ENCODE assay signal across 24 cellular contexts in genomic region chr6:144295981-144296767, GRCh38. TPM values are rescaled to one million over a fixed set of nuclear protein-coding genes. Genes with fewer than 3 reads are reported as not detected.
DNase-seq lines count a peak whose midpoint lies in the region; ATAC-seq and TF ChIP-seq lines count a peak whose summit lies in the region.
"Had no signal": no experiment of that assay in that cellular context is flagged by ENCODE, and none has a peak within 500 bp of the region (broad histone marks: within the 10 kb centered on the region; RNA-seq: fewer than 3 reads in every experiment).

No MANE protein-coding gene starts in this region.

- H3K27ac Mint-ChIP-seq in progenitor cell of endocrine pancreas: peak overlapping the region; percentile 93
- no peak overlapping the region for H3K27ac Mint-ChIP-seq in activated naive CD8-positive, alpha-beta T cell treated with anti-CD3 and anti-CD28 coated beads, Interleukin-2, amount 50 U/mL, for 24 hours
- H3K27ac Mint-ChIP-seq: activated naive CD8-positive, alpha-beta T cell treated with anti-CD3 and anti-CD28 coated beads for 36 hours had no signal

- intact Hi-C loops in heart right ventricle (cut with DNase I): loop anchor here in 2 of 10 donors (10.0 kb wide), 2 partner anchors 139 to 179 kb away; no protein-coding TSS in a partner anchor
- intact Hi-C loops in right cardiac atrium (cut with DNase I): no loop called here

- H3K27ac ChIP-seq in heart right ventricle: peak overlapping the region in 8 of 10 donors; percentile 41 to 80 (median 68)
- H3K27ac ChIP-seq in right cardiac atrium (ENCODE audit: low read length): no peak overlapping the region
- H3K27ac ChIP-seq: brain microvascular endothelial cell, epithelial cell of prostate, foreskin keratinocyte, PC-9 had no signal

- H3K4me3 ChIP-seq in heart right ventricle (no peak overlapping the region), right cardiac atrium (ENCODE audit: low read length) (no peak overlapping the region)
- H3K4me3 ChIP-seq: PC-9, SJSA1 had no signal

- H3K36me3 Mint-ChIP-seq in progenitor cell of endocrine pancreas (ENCODE audit: insufficient read depth): peaks cover 34% of the 10 kb centered on the region
- peaks cover 4% of the 10 kb centered on the region for H3K36me3 Mint-ChIP-seq in activated naive CD8-positive, alpha-beta T cell treated with anti-CD3 and anti-CD28 coated beads, Interleukin-2, amount 50 U/mL, for 24 hours (ENCODE audit: low read depth)

- no peak for DNase-seq in heart right ventricle
- DNase-seq in right cardiac atrium: no peak
- no peak for DNase-seq in left lobe of liver (ENCODE audit: low spot score)
- no peak for DNase-seq in progenitor cell of endocrine pancreas (ENCODE audit: low spot score, unreplicated experiment)
- no peak for DNase-seq in GM13977 (ENCODE audit: low spot score)
- DNase-seq in 8988T: no peak
- DNase-seq in activated naive CD8-positive, alpha-beta T cell treated with anti-CD3 and anti-CD28 coated beads, Interleukin-2, amount 50 U/mL, for 24 hours: no peak
- DNase-seq: activated CD8-positive, alpha-beta memory T cell treated with anti-CD3 and anti-CD28 coated beads for 24 hours; activated naive CD8-positive, alpha-beta T cell treated with anti-CD3 and anti-CD28 coated beads for 36 hours; brain microvascular endothelial cell; dermis blood vessel endothelial cell; foreskin keratinocyte; GDM1; H7; NCI-H1694 treated with DMSO at 0.1 percent for 48 hours; NCI-H2227 treated with DMSO at 0.1 percent for 48 hours; nucleus accumbens; PC-9; stimulated activated naive CD8-positive, alpha-beta T cell treated with anti-CD3 and anti-CD28 coated beads, Interleukin-15, Interleukin-2, amounts not matched to agents 100 U/mL and 50 U/mL, for 24 hours had no signal

- H3K9me3 Mint-ChIP-seq in progenitor cell of endocrine pancreas (ENCODE audit: low read depth): peaks cover 7% of the 10 kb centered on the region
- peaks cover 8% of the 10 kb centered on the region for H3K9me3 Mint-ChIP-seq in activated naive CD8-positive, alpha-beta T cell treated with anti-CD3 and anti-CD28 coated beads, Interleukin-2, amount 50 U/mL, for 24 hours

- ATAC-seq in heart right ventricle (peak in 1 of 8 donors; percentile 55), right cardiac atrium (no peak), left lobe of liver (peak; percentile 55), HG03469 (IDR thresholded peaks at IDR 0.05; ENCODE audit: unreplicated experiment) (no peak)
- ATAC-seq in activated naive CD8-positive, alpha-beta T cell treated with anti-CD3 and anti-CD28 coated beads, Interleukin-2, amount 50 U/mL, for 24 hours: no peak
- ATAC-seq: activated CD4-positive, CD25-positive, alpha-beta regulatory T cell treated with anti-CD3 and anti-CD28 coated beads, Interleukin-2, amount 50 U/mL, for 24 hours; foreskin keratinocyte; stimulated activated naive CD8-positive, alpha-beta T cell treated with anti-CD3 and anti-CD28 coated beads, Interleukin-15, Interleukin-2, amounts not matched to agents 100 U/mL and 50 U/mL, for 24 hours had no signal

- H3K4me1 ChIP-seq in heart right ventricle: peaks cover 3 to 74% (median 47%) of the 10 kb centered on the region in 9 donors
- H3K4me1 ChIP-seq in right cardiac atrium (ENCODE audit: control insufficient read depth, insufficient read depth, low read length): peaks cover 6% of the 10 kb centered on the region

- peaks cover 34% of the 10 kb centered on the region for H3K4me1 Mint-ChIP-seq in progenitor cell of endocrine pancreas (ENCODE audit: low read depth)
- peaks cover 12% of the 10 kb centered on the region for H3K4me1 Mint-ChIP-seq in activated naive CD8-positive, alpha-beta T cell treated with anti-CD3 and anti-CD28 coated beads, Interleukin-2, amount 50 U/mL, for 24 hours

- TF ChIP-seq CTCF in heart right ventricle (IDR thresholded peaks at IDR 0.05): no peak
- no peak for TF ChIP-seq CTCF in progenitor cell of endocrine pancreas (IDR thresholded peaks at IDR 0.05; ENCODE audit: unreplicated experiment)
- TF ChIP-seq CTCF in GM13977 (IDR thresholded peaks at IDR 0.05; ENCODE audit: extremely low read depth, insufficient read depth, missing control alignments): no peak

- no peak overlapping the region for H3K4me3 Mint-ChIP-seq in progenitor cell of endocrine pancreas (ENCODE audit: low read depth)
- no peak overlapping the region for H3K4me3 Mint-ChIP-seq in activated naive CD8-positive, alpha-beta T cell treated with anti-CD3 and anti-CD28 coated beads, Interleukin-2, amount 50 U/mL, for 24 hours
- H3K4me3 Mint-ChIP-seq: activated naive CD8-positive, alpha-beta T cell treated with anti-CD3 and anti-CD28 coated beads for 36 hours; CD14-positive monocyte had no signal

- peaks cover 0 to 49% (median 5%) of the 10 kb centered on the region in 9 donors for H3K36me3 ChIP-seq in heart right ventricle

- no peaks in the 10 kb centered on the region for H3K27me3 Mint-ChIP-seq in progenitor cell of endocrine pancreas
- peaks cover under 1% of the 10 kb centered on the region for H3K27me3 Mint-ChIP-seq in activated naive CD8-positive, alpha-beta T cell treated with anti-CD3 and anti-CD28 coated beads, Interleukin-2, amount 50 U/mL, for 24 hours
- H3K27me3 Mint-ChIP-seq: activated naive CD8-positive, alpha-beta T cell treated with anti-CD3 and anti-CD28 coated beads for 36 hours had no signal

- H3K27me3 ChIP-seq in heart right ventricle (no peaks in the 10 kb centered on the region), right cardiac atrium (ENCODE audit: control insufficient read depth, insufficient read depth) (no peaks in the 10 kb centered on the region)
- H3K27me3 ChIP-seq: brain microvascular endothelial cell, foreskin keratinocyte, SJSA1 had no signal

- 98 to 99% methylated on average over 7 of the region's 7 CpGs for WGBS in heart right ventricle, 2 donors
- 99% methylated on average over 7 of the region's 7 CpGs for WGBS in right cardiac atrium

- H3K9me3 ChIP-seq in heart right ventricle (no peaks in the 10 kb centered on the region), right cardiac atrium (ENCODE audit: control insufficient read depth, low read length) (no peaks in the 10 kb centered on the region)
- H3K9me3 ChIP-seq: SJSA1 had no signal

- in situ Hi-C loops in GM13977 (cut with MboI; ENCODE audit: low pct_unique_long_range_greater_than_20kb, low sequenced_read_pairs, unreplicated experiment): no loop called here

RNA-seq across cellular contexts. Expression of gene UTRN, which starts 11.0 kb away (rescaled TPM):
- total RNA-seq in heart right ventricle: 100 to 1,000 TPM in 2 of 10 donors, 10 to 100 TPM in 8; 54.4 to 109 (median 85.5) TPM
- polyA plus RNA-seq in heart right ventricle: 10 to 100 TPM; 11.4 to 23.2 TPM
- total RNA-seq in right cardiac atrium: 10 to 100 TPM; 55.5 to 70.5 (median 68.5) TPM
- 11.5 TPM for polyA plus RNA-seq in right cardiac atrium
- 29.2 TPM for total RNA-seq in left lobe of liver
- 249 and 263 TPM in 2 replicates for total RNA-seq in progenitor cell of endocrine pancreas
